Comparison of ENCODE assay signal across 15 cellular contexts in the genomic region with DNA sequence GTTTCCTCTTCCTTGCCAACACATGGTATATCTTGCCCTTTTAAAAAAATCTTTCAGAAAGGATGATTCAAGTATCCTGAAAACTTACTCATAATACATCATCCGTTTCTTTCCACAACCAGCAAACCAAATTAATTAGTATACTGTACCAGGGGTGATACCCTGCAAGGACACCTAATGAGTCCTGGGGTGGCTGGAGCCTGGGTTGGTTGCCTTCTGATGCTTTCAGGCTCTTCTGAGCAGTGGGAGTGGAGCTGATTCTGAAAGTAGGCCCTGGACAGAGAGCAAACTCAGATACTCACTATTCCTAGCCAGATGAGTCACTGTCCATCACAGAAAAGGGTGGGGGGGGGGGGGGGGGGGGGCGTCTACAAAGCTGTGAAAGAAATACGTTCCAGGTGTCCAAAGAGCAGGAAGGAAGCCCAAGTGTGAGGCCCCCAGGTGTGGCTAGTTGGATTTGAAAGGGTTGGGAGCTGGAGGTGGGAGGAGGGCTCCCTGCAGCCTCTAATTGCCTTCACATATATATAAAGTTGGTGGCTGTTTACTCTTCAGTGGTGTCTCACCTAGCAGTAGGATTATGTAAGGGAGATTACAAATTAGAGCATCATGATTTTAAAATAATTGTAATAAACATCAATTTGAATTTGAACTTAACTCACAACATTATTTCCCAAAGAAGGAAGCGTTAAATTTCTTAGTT. TPM values are rescaled to one million over a fixed set of nuclear protein-coding genes. Genes with fewer than 3 reads are reported as not detected.
DNase-seq lines count a peak whose midpoint lies in the region; ATAC-seq, FAIRE-seq and TF ChIP-seq lines count a peak whose summit lies in the region.
"Had no signal": no experiment of that assay in that cellular context is flagged by ENCODE, and none has a peak within 500 bp of the region (broad histone marks: within the 10 kb centered on the region; RNA-seq: fewer than 3 reads in every experiment).

No MANE protein-coding gene starts in this region.

- DNase-seq in A549 (ENCODE audit: low read depth in 1 of 2, low spot score in 1 of 2) (no peak), Daoy (ENCODE audit: low read depth) (peak; percentile 6), SK-N-SH (no peak), fibroblast of the aortic adventitia (ENCODE audit: low read depth) (peak; percentile 16), GM13977 (ENCODE audit: low spot score) (no peak), hippocampal formation (lab: John Stamatoyannopoulos, UW) (no peak), NCI-H1694 treated with DMSO at 0.1 percent for 48 hours (lab: John Stamatoyannopoulos, UW) (no peak)
- DNase-seq: caudate nucleus; NCI-H1694; stimulated activated CD4-positive, alpha-beta T cell treated with anti-CD3 and anti-CD28 coated beads, Interleukin-4, amount 100 ng/mL, for 1 hour; stomach had no signal

- H3K9me2 ChIP-seq in SK-N-SH, result no peaks in the 10 kb centered on the region

- CTCF ChIA-PET in A549 (lab: Yijun Ruan, JAX), result interaction anchor here (1.0 kb wide), 2 partner anchors 13 to 31 kb away, joined by 3 to 4 read pairs; no protein-coding TSS in a partner anchor
- CTCF ChIA-PET in SK-N-SH (lab: Yijun Ruan, JAX), result no interaction called here

- no peak overlapping the region for H3K4me3 ChIP-seq in A549
- H3K4me3 ChIP-seq in SK-N-SH (ENCODE audit: low read depth in 2 of 2, low read length in 1 of 2), result no peak overlapping the region
- H3K4me3 ChIP-seq in fibroblast of the aortic adventitia (ENCODE audit: low read depth, low read length), result no peak overlapping the region
- H3K4me3 ChIP-seq: BLaER1 treated with 17β-estradiol and CSF1 and Interleukin-3, amounts not matched to agents 10 nM and 100 nM; SJSA1; stomach had no signal

- H3F3A ChIP-seq in SK-N-SH (replicated peaks; ENCODE audit: insufficient read depth), result peaks cover 5% of the 10 kb centered on the region

- no peaks in the 10 kb centered on the region for H3K27me3 ChIP-seq in SK-N-SH (ENCODE audit: insufficient read depth)
- H3K27me3 ChIP-seq: BLaER1 treated with 17β-estradiol and CSF1 and Interleukin-3, amounts not matched to agents 10 nM and 100 nM; SJSA1; stomach had no signal

- 57% methylated on average over 4 of the region's 4 CpGs for WGBS in A549 (ENCODE audit: missing lambda C conversion rate)
- 53% methylated on average over 2 of the region's 4 CpGs for WGBS in SK-N-SH (ENCODE audit: low lambda C conversion rate)

- no peak overlapping the region for H2AFZ ChIP-seq in SK-N-SH (ENCODE audit: low read depth)

- no peak for TF ChIP-seq RAD21 in A549 (conservative IDR thresholded peaks at IDR 0.05 in 1 of 2, IDR thresholded peaks at IDR 0.05 in 1 of 2)
- no peak for TF ChIP-seq RAD21 in SK-N-SH (IDR thresholded peaks at IDR 0.05; ENCODE audit: low read length)

- 0 out of 3 replicates have a peak overlapping the region, but pooled peaks have one; percentile 2 for H3K4me2 ChIP-seq in A549
- 0 out of 2 replicates have a peak overlapping the region, but pooled peaks have one; percentile 24 for H3K4me2 ChIP-seq in SK-N-SH
- H3K4me2 ChIP-seq: BLaER1 treated with 17β-estradiol and CSF1 and Interleukin-3, amounts not matched to agents 10 nM and 100 nM had no signal

- peaks cover 0 to 4% of the 10 kb centered on the region in 2 experiments for H3K36me3 ChIP-seq in SK-N-SH (replicated peaks in 1 of 2; ENCODE audit: control insufficient read depth in 1 of 2, insufficient read depth in 2 of 2, low read length in 1 of 2)

- H3K4me1 ChIP-seq in A549 (peaks cover 5% of the 10 kb centered on the region; the same call in 1 of the 3 replicates), SK-N-SH (ENCODE audit: control insufficient read depth in 1 of 2, insufficient read depth in 2 of 2, low read depth in 1 of 2, low read length in 1 of 2) (no peaks in the 10 kb centered on the region)
- H3K4me1 ChIP-seq: BLaER1 treated with 17β-estradiol and CSF1 and Interleukin-3, amounts not matched to agents 10 nM and 100 nM; SJSA1; stomach had no signal

- in situ Hi-C loops in GM13977 (cut with MboI; ENCODE audit: low pct_unique_long_range_greater_than_20kb, low sequenced_read_pairs, unreplicated experiment), result no loop called here

- no peak for TF ChIP-seq POLR2A in A549 (IDR thresholded peaks at IDR 0.05; ENCODE audit: low read length)

- TF ChIP-seq EP300 in A549 (IDR thresholded peaks at IDR 0.05), result no peak
- no peak for TF ChIP-seq EP300 in SK-N-SH (IDR thresholded peaks at IDR 0.05; ENCODE audit: borderline replicate concordance in 1 of 2, low read depth in 1 of 2, low read length in 1 of 2)

- H3K9me3 ChIP-seq in A549 (no peaks in the 10 kb centered on the region), SK-N-SH (no peaks in the 10 kb centered on the region)
- H3K9me3 ChIP-seq: BLaER1 treated with 17β-estradiol and CSF1 and Interleukin-3, amounts not matched to agents 10 nM and 100 nM; SJSA1; stomach had no signal

- no peak overlapping the region for H3K9ac ChIP-seq in SK-N-SH
- H3K9ac ChIP-seq: BLaER1 treated with 17β-estradiol and CSF1 and Interleukin-3, amounts not matched to agents 10 nM and 100 nM had no signal

- peak; percentile 28 to 56; a peak in 2 of 6 replicates for ATAC-seq in A549
- no peak for ATAC-seq in GM18519 (IDR thresholded peaks at IDR 0.05; ENCODE audit: low FRiP score, unreplicated experiment)
- ATAC-seq: esophagus mucosa had no signal

- POLR2A ChIA-PET in A549 (lab: Yijun Ruan, JAX) (interaction anchor here (0.8 kb wide), 1 partner anchor 36 kb away, joined by 3 read pairs; the partner anchor contains the start of gene FBXO33), SK-N-SH (lab: Yijun Ruan, JAX) (no interaction called here)

- no peak for FAIRE-seq in A549 (lab: Jason Lieb, UNC)

- no peaks in the 10 kb centered on the region for H3K79me2 ChIP-seq in SK-N-SH (ENCODE audit: insufficient read depth)

- no peaks in the 10 kb centered on the region for H4K20me1 ChIP-seq in SK-N-SH (ENCODE audit: insufficient read depth)

- H3K27ac ChIP-seq in A549, result no peak overlapping the region
- no peak overlapping the region for H3K27ac ChIP-seq in SK-N-SH (ENCODE audit: low read depth in 2 of 2, low read length in 1 of 2)
- H3K27ac ChIP-seq: BLaER1 treated with 17β-estradiol and CSF1 and Interleukin-3, amounts not matched to agents 10 nM and 100 nM; SJSA1; stomach had no signal

- no peak for TF ChIP-seq CTCF in A549 (IDR thresholded peaks at IDR 0.05)
- no peak for TF ChIP-seq CTCF in SK-N-SH (IDR thresholded peaks at IDR 0.05)
- no peak for TF ChIP-seq CTCF in fibroblast of the aortic adventitia (IDR thresholded peaks at IDR 0.05; ENCODE audit: insufficient read depth, low read length)
- TF ChIP-seq CTCF in GM13977 (IDR thresholded peaks at IDR 0.05; ENCODE audit: extremely low read depth, insufficient read depth, missing control alignments), result no peak

TF ChIP-seq in A549, 52 proteins besides CTCF, POLR2A, EP300 and RAD21:
- TF ChIP-seq MYC (IDR thresholded peaks at IDR 0.05; ENCODE audit: borderline replicate concordance, low read length) (no peak), CBX2 (IDR thresholded peaks at IDR 0.05; ENCODE audit: borderline replicate concordance, low read depth) (no peak), CHD2 (IDR thresholded peaks at IDR 0.05; ENCODE audit: low read length, partially characterized antibody) (no peak), GATA3 (IDR thresholded peaks at IDR 0.05; ENCODE audit: borderline replicate concordance) (no peak), HOXA7 (CRISPR knock-in tag; IDR thresholded peaks at IDR 0.05) (no peak)

TF ChIP-seq in SK-N-SH, 30 proteins besides CTCF, POLR2A, EP300 and RAD21:
- TF ChIP-seq FOSL2 (IDR thresholded peaks at IDR 0.05; ENCODE audit: borderline replicate concordance, low read depth), result 0 out of 2 replicates have a peak, but pooled peaks have one; percentile 5
- no peak for TF ChIP-seq EZH2phosphoT487 (IDR thresholded peaks at IDR 0.05; ENCODE audit: borderline replicate concordance, low read depth)
- TF ChIP-seq RXRA (IDR thresholded peaks at IDR 0.05; ENCODE audit: borderline replicate concordance, low read depth), result no peak
- TF ChIP-seq FOXJ3 (CRISPR knock-in tag; IDR thresholded peaks at IDR 0.05), result no peak
- no peak for TF ChIP-seq SIN3A (IDR thresholded peaks at IDR 0.05; ENCODE audit: borderline replicate concordance, low read depth, low read length)
- no peak for TF ChIP-seq JUND (IDR thresholded peaks at IDR 0.05)
- TF ChIP-seq USF2 (IDR thresholded peaks at IDR 0.05; ENCODE audit: borderline replicate concordance, low read depth, low read length), result no peak
- no peak for TF ChIP-seq POLR2AphosphoS5 (IDR thresholded peaks at IDR 0.05; ENCODE audit: low read depth, low read length)

RNA-seq across cellular contexts. Expression of gene FBXO33, which starts 36.5 kb away (rescaled TPM):
- 10.6 and 10.8 TPM in 2 replicates for polyA plus RNA-seq in A549 (2011; rRNA removed)
- 5.8 and 7.3 TPM in 2 replicates for polyA plus RNA-seq in A549 (2012; cell fraction: cytosol; rRNA removed)
- polyA plus RNA-seq in A549 (2012; cell fraction: nucleus; rRNA removed), result 5.4 and 5.7 TPM in 2 replicates
- polyA plus RNA-seq in A549 (2017; fragmentation: RNase III; extraction: RNeasy Plus Mini Kit Qiagen cat#74134 plus additional on column Dnase treatment), result 6.6 to 8.2 TPM (median 7.3 TPM) in 3 replicates
- polyA minus RNA-seq in A549 (2011; rRNA and poly(A)+ RNA removed), result 6.1 and 14.1 TPM in 2 replicates
- total RNA-seq in Daoy (2014; rRNA removed; shearing (Covaris generic)), result 11.5 TPM in 2 replicates
- 4.2 and 6.3 TPM in 2 replicates for polyA plus RNA-seq in SK-N-SH (2012; rRNA removed)
- polyA plus RNA-seq in SK-N-SH (2012; cell fraction: cytosol; rRNA removed), result 5.7 and 5.8 TPM in 2 replicates
- 2.4 and 5.1 TPM in 2 replicates for polyA plus RNA-seq in SK-N-SH (2012; cell fraction: nucleus; rRNA removed)
- 14.6 and 17.5 TPM in 2 replicates for total RNA-seq in fibroblast of the aortic adventitia (ENCODE audit: low replicate concordance)

Comparison
In these comparisons a context has a peak if more than half of its experiments do, and no peak if none do; other contexts are left out.
1. DNase-seq: peak in Daoy (single experiment) and fibroblast of the aortic adventitia (single experiment); none in A549 (0 of 2), SK-N-SH (single experiment), GM13977 (single experiment), hippocampal formation (0 of 2) and NCI-H1694 treated with DMSO at 0.1 percent for 48 hours (single experiment).
2. Of the 12 proteins assayed by ChIP-seq in both A549 and SK-N-SH: peak only in A549: none; only in SK-N-SH: FOSL2; in both: none; in neither: 11.